In the genomic region with DNA sequence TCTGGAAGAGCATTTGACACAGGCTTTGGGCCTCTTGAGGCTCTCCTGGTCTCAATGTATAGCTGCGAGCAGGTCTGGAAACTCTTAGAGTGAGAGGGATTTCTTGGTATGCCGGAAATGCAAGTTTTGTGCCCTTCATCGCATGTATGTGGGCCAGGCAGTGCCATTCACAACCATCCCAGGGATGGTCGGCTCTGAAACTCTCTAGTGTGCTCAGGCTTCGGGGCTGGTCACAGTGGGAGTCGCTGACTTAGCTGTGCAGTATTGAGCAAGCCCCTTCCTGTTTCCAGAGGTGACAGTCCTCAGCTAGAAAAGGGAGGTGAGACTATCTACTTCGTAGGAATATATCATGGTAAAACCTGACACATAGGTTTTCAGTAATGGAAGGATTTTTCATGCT, we compare ENCODE assay signal across 18 cellular contexts. TPM values are rescaled to one million over a fixed set of nuclear protein-coding genes. Genes with fewer than 3 reads are reported as not detected.
DNase-seq lines count a peak whose midpoint lies in the region; ATAC-seq lines count a peak whose summit lies in the region.
"Had no signal": no experiment of that assay in that cellular context is flagged by ENCODE, and none has a peak within 500 bp of the region (broad histone marks: within the 10 kb centered on the region; RNA-seq: fewer than 3 reads in every experiment).

No MANE protein-coding gene starts in this region.

- peaks cover 14% of the 10 kb centered on the region for H3K9me3 Mint-ChIP-seq in activated CD8-positive, alpha-beta memory T cell treated with anti-CD3 and anti-CD28 coated beads, Interleukin-2, amount 10 ng/mL, durations not matched to agents 7 days and 5 days (ENCODE audit: low read depth)
- H3K9me3 Mint-ChIP-seq in activated naive CD8-positive, alpha-beta T cell (ENCODE audit: low read depth) = peaks cover 4% of the 10 kb centered on the region
- peaks cover 4% of the 10 kb centered on the region for H3K9me3 Mint-ChIP-seq in stimulated activated effector memory CD8-positive, alpha-beta T cell treated with anti-CD3 and anti-CD28 coated beads, Interleukin-12 subunit alpha, Interleukin-12 subunit beta, amount 100 ng/mL, for 72 hours

- no peaks in the 10 kb centered on the region for H3K27me3 Mint-ChIP-seq in activated CD8-positive, alpha-beta memory T cell treated with anti-CD3 and anti-CD28 coated beads, Interleukin-2, amount 10 ng/mL, durations not matched to agents 7 days and 5 days
- no peaks in the 10 kb centered on the region for H3K27me3 Mint-ChIP-seq in activated naive CD8-positive, alpha-beta T cell

- CTCF ChIA-PET in activated CD8-positive, alpha-beta memory T cell treated with anti-CD3 and anti-CD28 coated beads, Interleukin-2, amount 10 ng/mL, durations not matched to agents 7 days and 5 days (lab: Charles Lee) = interaction anchor here (0.8 to 2.7 kb wide), 6 partner anchors 9 to 456 kb away, joined by 3 to 14 read pairs (median 4); no protein-coding TSS in a partner anchor

- peaks cover 45% of the 10 kb centered on the region for H3K36me3 Mint-ChIP-seq in activated CD8-positive, alpha-beta memory T cell treated with anti-CD3 and anti-CD28 coated beads, Interleukin-2, amount 10 ng/mL, durations not matched to agents 7 days and 5 days
- H3K36me3 Mint-ChIP-seq in activated naive CD8-positive, alpha-beta T cell = peaks cover 7% of the 10 kb centered on the region
- peaks cover 35% of the 10 kb centered on the region for H3K36me3 Mint-ChIP-seq in stimulated activated effector memory CD8-positive, alpha-beta T cell treated with anti-CD3 and anti-CD28 coated beads, Interleukin-12 subunit alpha, Interleukin-12 subunit beta, amount 100 ng/mL, for 72 hours

- H3K4me1 Mint-ChIP-seq in activated CD8-positive, alpha-beta memory T cell treated with anti-CD3 and anti-CD28 coated beads, Interleukin-2, amount 10 ng/mL, durations not matched to agents 7 days and 5 days = peaks cover 66% of the 10 kb centered on the region
- peaks cover 71% of the 10 kb centered on the region for H3K4me1 Mint-ChIP-seq in activated naive CD8-positive, alpha-beta T cell (ENCODE audit: low read depth)
- peaks cover 60% of the 10 kb centered on the region for H3K4me1 Mint-ChIP-seq in stimulated activated effector memory CD8-positive, alpha-beta T cell treated with anti-CD3 and anti-CD28 coated beads, Interleukin-12 subunit alpha, Interleukin-12 subunit beta, amount 100 ng/mL, for 72 hours

- no peak for DNase-seq in activated CD8-positive, alpha-beta memory T cell treated with anti-CD3 and anti-CD28 coated beads, Interleukin-2, amount 10 ng/mL, durations not matched to agents 7 days and 5 days
- no peak for DNase-seq in activated CD8-positive, alpha-beta memory T cell treated with anti-CD3 and anti-CD28 coated beads, Interleukin-2, amount 50 U/mL, for 48 hours
- peak; percentile 40 for DNase-seq in MV-4-11 (lab: John Stamatoyannopoulos, UW)
- peak in 1 of 2 donors; percentile 66 for DNase-seq in stimulated activated effector memory CD8-positive, alpha-beta T cell treated with anti-CD3 and anti-CD28 coated beads, Interleukin-12 subunit alpha, Interleukin-12 subunit beta, amount 100 ng/mL, for 72 hours (ENCODE audit: low spot score in 2 of 2)
- no peak for DNase-seq in NCI-H1930 (lab: John Stamatoyannopoulos, UW)
- no peak for DNase-seq in HK-2 (ENCODE audit: unreplicated experiment)
- DNase-seq: ACHN; activated CD4-positive, CD25-positive, alpha-beta regulatory T cell treated with anti-CD3 and anti-CD28 coated beads, Interleukin-2, amount 50 U/mL, for 72 hours; effector memory CD4-positive, alpha-beta T cell; hypothalamus; left cardiac atrium; NCI-H1694; NCI-H510A; stimulated activated CD4-positive, alpha-beta T cell treated with anti-CD3 and anti-CD28 coated beads, Interleukin-12 subunit alpha, Interleukin-12 subunit beta, amount 100 ng/mL, for 4 hours had no signal

- H3K4me3 Mint-ChIP-seq in activated CD8-positive, alpha-beta memory T cell treated with anti-CD3 and anti-CD28 coated beads, Interleukin-2, amount 10 ng/mL, durations not matched to agents 7 days and 5 days = no peak overlapping the region
- H3K4me3 Mint-ChIP-seq in activated naive CD8-positive, alpha-beta T cell = no peak overlapping the region
- H3K4me3 Mint-ChIP-seq in stimulated activated effector memory CD8-positive, alpha-beta T cell treated with anti-CD3 and anti-CD28 coated beads, Interleukin-12 subunit alpha, Interleukin-12 subunit beta, amount 100 ng/mL, for 72 hours = peak overlapping the region; percentile 67

- H3K27ac Mint-ChIP-seq in activated CD8-positive, alpha-beta memory T cell treated with anti-CD3 and anti-CD28 coated beads, Interleukin-2, amount 10 ng/mL, durations not matched to agents 7 days and 5 days = peak overlapping the region; percentile 76
- H3K27ac Mint-ChIP-seq in activated naive CD8-positive, alpha-beta T cell = peak overlapping the region; percentile 79
- H3K27ac Mint-ChIP-seq in stimulated activated effector memory CD8-positive, alpha-beta T cell treated with anti-CD3 and anti-CD28 coated beads, Interleukin-12 subunit alpha, Interleukin-12 subunit beta, amount 100 ng/mL, for 72 hours = peak overlapping the region; percentile 94

- no peak for ATAC-seq in activated CD8-positive, alpha-beta memory T cell treated with anti-CD3 and anti-CD28 coated beads, Interleukin-2, amount 10 ng/mL, durations not matched to agents 7 days and 5 days
- peak; percentile 55 for ATAC-seq in stimulated activated effector memory CD8-positive, alpha-beta T cell treated with anti-CD3 and anti-CD28 coated beads, Interleukin-12 subunit alpha, Interleukin-12 subunit beta, amount 100 ng/mL, for 72 hours
- ATAC-seq in HG02884 (IDR thresholded peaks at IDR 0.05; ENCODE audit: unreplicated experiment) = no peak

RNA-seq across cellular contexts. Expression of a gene that starts 2.0 kb away (rescaled TPM):
- total RNA-seq in activated CD8-positive, alpha-beta memory T cell treated with anti-CD3 and anti-CD28 coated beads, Interleukin-2, amount 10 ng/mL, durations not matched to agents 7 days and 5 days = 10 to 100 TPM; 44.5 to 48.8 TPM
- total RNA-seq: bronchial epithelial cell, LHCN-M2 had no signal
